ENCODE assay signal across 8 cellular contexts in the genomic region with DNA sequence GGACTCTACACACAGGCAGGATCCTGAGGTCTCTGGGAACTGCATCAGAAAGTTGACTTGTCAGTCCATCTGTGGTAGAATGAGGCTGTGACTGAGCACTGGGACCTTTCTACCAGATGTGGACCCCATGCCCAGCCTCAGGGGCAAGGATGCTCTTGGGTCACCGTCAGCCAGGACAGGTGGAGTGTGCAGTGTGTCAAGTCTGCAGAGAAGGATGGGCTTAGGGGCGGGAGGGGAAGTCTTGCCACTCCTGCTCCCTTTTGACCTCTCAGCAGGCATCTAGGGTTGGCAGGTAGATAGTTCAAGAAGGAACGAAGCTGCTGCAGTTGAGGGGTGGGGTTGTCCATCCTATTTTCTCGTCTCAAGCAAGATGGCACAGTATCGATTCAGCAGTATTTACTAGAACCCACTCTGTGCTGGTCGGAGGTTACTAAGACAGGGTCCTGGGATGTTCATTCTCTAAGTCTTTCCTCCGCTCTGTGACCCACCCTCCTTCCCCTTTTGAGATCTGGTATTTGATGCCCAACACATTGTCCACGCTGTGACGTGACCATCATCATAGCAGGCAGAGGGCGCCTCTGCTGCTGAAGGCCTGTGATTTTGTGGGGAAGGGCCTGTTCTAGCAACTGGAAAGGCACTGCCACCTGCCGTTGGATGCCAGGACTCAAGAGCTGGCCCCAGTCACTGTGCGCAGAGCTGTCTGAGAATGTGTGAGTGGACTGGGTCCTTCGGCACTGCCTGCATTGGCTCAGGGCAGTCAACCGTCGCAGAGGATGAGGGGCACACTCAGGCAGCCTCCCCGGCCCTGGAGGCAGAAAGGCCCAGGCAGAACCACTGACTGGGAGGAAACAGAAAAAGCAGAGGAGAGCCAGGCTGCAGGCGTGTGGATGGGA. TPM values are rescaled to one million over a fixed set of nuclear protein-coding genes. Genes with fewer than 3 reads are reported as not detected.
A peak's percentile ranks its signal among the peaks of the same experiment; 100 is the strongest.
DNase-seq lines count a peak whose midpoint lies in the region; ATAC-seq and TF ChIP-seq lines count a peak whose summit lies in the region.

No MANE protein-coding gene starts in this region.

- peak; percentile 74 for TF ChIP-seq RAD21 in Ishikawa (IDR thresholded peaks at IDR 0.05; ENCODE audit: low read depth)

- H3K9me3 ChIP-seq in OCI-LY1 (ENCODE audit: low read length) (no peaks in the 10 kb centered on the region), adipocyte (ENCODE audit: control insufficient read depth, low read length) (no peaks in the 10 kb centered on the region), heart right ventricle (no peaks in the 10 kb centered on the region), psoas muscle (no peaks in the 10 kb centered on the region)

- no peak overlapping the region for H3K9ac ChIP-seq in OCI-LY1 (ENCODE audit: low read length)
- no peak overlapping the region for H3K9ac ChIP-seq in adipocyte (ENCODE audit: low read length)

- H3K36me3 ChIP-seq in OCI-LY1 (ENCODE audit: insufficient read depth, low read length) = peaks cover 66% of the 10 kb centered on the region; the same call in 1 of the 2 replicates
- H3K36me3 ChIP-seq in adipocyte (ENCODE audit: control insufficient read depth, insufficient read depth, low read length, severe bottlenecking) = peaks cover 67% of the 10 kb centered on the region
- peaks cover 0 to 90% (median 58%) of the 10 kb centered on the region in 9 donors for H3K36me3 ChIP-seq in heart right ventricle
- H3K36me3 ChIP-seq in psoas muscle (ENCODE audit: insufficient read depth in 1 of 2, low read depth in 1 of 2) = peaks cover 4 to 78% of the 10 kb centered on the region in 2 donors

- TF ChIP-seq CTCF in OCI-LY1 (IDR thresholded peaks at IDR 0.05; ENCODE audit: low read length) = peak; percentile 81
- TF ChIP-seq CTCF in heart right ventricle (IDR thresholded peaks at IDR 0.05) = peak in 8 of 9 donors; percentile 25 to 74 (median 56)
- peak; percentile 54 for TF ChIP-seq CTCF in psoas muscle (IDR thresholded peaks at IDR 0.05)

- 69 to 72% methylated on average over 17 of the region's 17 CpGs for WGBS in heart right ventricle, 2 donors
- 55 to 70% (median 62%) methylated on average over 16 to 17 of the region's 17 CpGs for WGBS in psoas muscle, 3 donors

- H3K27me3 ChIP-seq in OCI-LY1 (ENCODE audit: insufficient read depth, low read length) = no peaks in the 10 kb centered on the region
- H3K27me3 ChIP-seq in adipocyte (replicated peaks; ENCODE audit: control insufficient read depth, insufficient read depth, low read length) = no peaks in the 10 kb centered on the region
- no peaks in the 10 kb centered on the region for H3K27me3 ChIP-seq in heart right ventricle
- H3K27me3 ChIP-seq in psoas muscle (ENCODE audit: insufficient read depth in 3 of 3, low read length in 2 of 3) = no peaks in the 10 kb centered on the region

- DNase-seq in Caki2 (ENCODE audit: low read depth) = peak; percentile 80
- peak; percentile 64 for DNase-seq in adipocyte (ENCODE audit: low read depth)
- peak; percentile 38 to 47 for DNase-seq in heart right ventricle
- peak; percentile 53 to 79 for DNase-seq in psoas muscle

- H3K4me3 ChIP-seq in OCI-LY1 (ENCODE audit: low read depth, low read length, poor library complexity, severe bottlenecking) (no peak overlapping the region), adipocyte (ENCODE audit: low read length) (no peak overlapping the region), heart right ventricle (no peak overlapping the region), psoas muscle (no peak overlapping the region)

- no peak overlapping the region for H2AFZ ChIP-seq in OCI-LY1 (ENCODE audit: low read length)

- no peaks in the 10 kb centered on the region for H3K79me2 ChIP-seq in OCI-LY1 (ENCODE audit: insufficient read depth, low read length)

- in situ Hi-C loops in Caki2 (cut with HindIII; ENCODE audit: low pct_unique_long_range_greater_than_20kb, low sequenced_read_pairs) = no loop called here

- H3F3A ChIP-seq in OCI-LY1 (ENCODE audit: insufficient read depth, low read length) = no peaks in the 10 kb centered on the region

- no peaks in the 10 kb centered on the region for H4K20me1 ChIP-seq in OCI-LY1 (ENCODE audit: insufficient read depth, low read length)

- peaks cover 6% of the 10 kb centered on the region for H3K4me1 ChIP-seq in OCI-LY1 (ENCODE audit: insufficient read depth, low read length, severe bottlenecking)
- no peaks in the 10 kb centered on the region for H3K4me1 ChIP-seq in adipocyte (ENCODE audit: control insufficient read depth, insufficient read depth, low read length)
- H3K4me1 ChIP-seq in heart right ventricle = peaks cover 0 to 6% (median 0%) of the 10 kb centered on the region in 9 donors
- peaks cover 15% of the 10 kb centered on the region for H3K4me1 ChIP-seq in psoas muscle

- H3K27ac ChIP-seq in OCI-LY1 (ENCODE audit: low read depth, low read length, poor library complexity, severe bottlenecking) (no peak overlapping the region), heart right ventricle (peak overlapping the region in 1 of 10 donors; percentile 20), psoas muscle (no peak overlapping the region)

- no peak for TF ChIP-seq EP300 in Ishikawa (IDR thresholded peaks at IDR 0.05; ENCODE audit: borderline replicate concordance)

- intact Hi-C loops in heart right ventricle (cut with DNase I) (no loop called here), psoas muscle (cut with DNase I) (loop anchor here in 1 of 2 donors (5.0 kb wide), 1 partner anchor 79 kb away; no protein-coding TSS in a partner anchor)

- peak; percentile 32 to 77 (median 62) for ATAC-seq in heart right ventricle
- peak; percentile 66 to 84 (median 78) for ATAC-seq in psoas muscle
- ATAC-seq in GM21528 (IDR thresholded peaks at IDR 0.05; ENCODE audit: low FRiP score, unreplicated experiment) = no peak
- no peak for ATAC-seq in HG03159 (IDR thresholded peaks at IDR 0.05; ENCODE audit: unreplicated experiment)

- no peaks in the 10 kb centered on the region for H3K9me2 ChIP-seq in OCI-LY1 (ENCODE audit: low read depth, low read length)

- no peak overlapping the region for H3K4me2 ChIP-seq in OCI-LY1 (ENCODE audit: low read length)

TF ChIP-seq in Ishikawa, 13 proteins besides CTCF, POLR2A, EP300 and RAD21:
- TF ChIP-seq NFIC (IDR thresholded peaks at IDR 0.05) (no peak), TEAD4 (IDR thresholded peaks at IDR 0.05) (0 out of 2 replicates have a peak, but pooled peaks have one; percentile 12)
TF ChIP-seq in Ishikawa: peak in this region for 1.

RNA-seq across cellular contexts. Expression of a gene that starts 23.2 kb away (rescaled TPM):
- total RNA-seq in Caki2 (2014; rRNA removed; shearing (Covaris generic); ENCODE audit: low replicate concordance) = 245 and 298 TPM in 2 replicates
- total RNA-seq in heart right ventricle (10 to 100 TPM; 32.0 to 74.2 (median 41.4) TPM), psoas muscle (10 to 100 TPM; 34.1 to 50.5 (median 40.7) TPM)
- polyA plus RNA-seq in heart right ventricle (10 to 100 TPM; 57.9 to 86.8 TPM), psoas muscle (10 to 100 TPM; 35.8 to 52.5 (median 46.0) TPM)

RNA-seq across cellular contexts. Expression of a gene that starts 31.1 kb away (rescaled TPM):
- total RNA-seq in Caki2 (2014; rRNA removed; shearing (Covaris generic); ENCODE audit: low replicate concordance) = 13.8 and 20.0 TPM in 2 replicates
- total RNA-seq in heart right ventricle = 10 to 100 TPM; 20.3 to 28.2 (median 23.5) TPM
- 10 to 100 TPM; 12.9 to 16.7 TPM for polyA plus RNA-seq in heart right ventricle
- total RNA-seq in psoas muscle = 10 to 100 TPM; 23.9 to 31.4 (median 29.3) TPM
- 10 to 100 TPM; 16.6 to 29.2 (median 21.1) TPM for polyA plus RNA-seq in psoas muscle

RNA-seq across cellular contexts. Expression of a gene that starts 50.7 kb away (rescaled TPM):
- total RNA-seq in Caki2 (2014; rRNA removed; shearing (Covaris generic); ENCODE audit: low replicate concordance) = 170 and 190 TPM in 2 replicates
- total RNA-seq in heart right ventricle = 1 to 10 TPM in 7 of 10 donors, under 1 TPM in 3; 0.33 to 4.3 (median 1.1) TPM
- 10 to 100 TPM in 1 of 2 donors, 1 to 10 TPM in 1; 1.4 to 10.6 TPM for polyA plus RNA-seq in heart right ventricle
- 1 to 10 TPM in 3 of 4 donors, under 1 TPM in 1; 0.78 to 7.7 (median 2.5) TPM for total RNA-seq in psoas muscle
- 10 to 100 TPM in 1 of 3 donors, 1 to 10 TPM in 1, under 1 TPM in 1; 0.74 to 16.3 (median 2.1) TPM for polyA plus RNA-seq in psoas muscle

Comparison
In these comparisons a context has a peak if more than half of its experiments do, and no peak if none do; other contexts are left out.
1. ATAC-seq: peak in heart right ventricle (8 of 8) and psoas muscle (4 of 4); none in GM21528 (single experiment) and HG03159 (single experiment).
2. RNA of a gene that starts 50.7 kb away (total RNA-seq): 170 to 190 TPM in Caki2; 0.78 to 7.7 TPM in psoas muscle and 0.33 to 4.3 TPM in heart right ventricle; every median in the first group is over 10 times any median in the second.
3. Peak in every context shown above with its lines, with median percentiles within 50 percentile points of each other: DNase-seq and CTCF ChIP-seq.